Comparison of ENCODE assay signal across 9 cellular contexts in genomic region chr11:31340903-31341572, GRCh38. TPM values are rescaled to one million over a fixed set of nuclear protein-coding genes. Genes with fewer than 3 reads are reported as not detected.
DNase-seq lines count a peak whose midpoint lies in the region; ATAC-seq, FAIRE-seq and TF ChIP-seq lines count a peak whose summit lies in the region.
"Had no signal": no experiment of that assay in that cellular context is flagged by ENCODE, and none has a peak within 500 bp of the region (broad histone marks: within the 10 kb centered on the region; RNA-seq: fewer than 3 reads in every experiment).

No MANE protein-coding gene starts in this region.

- POLR2A ChIA-PET in A549 (lab: Yijun Ruan, JAX): no interaction called here

- H3K9me3 ChIP-seq in A549 (no peaks in the 10 kb centered on the region), MM.1S (replicated peaks; ENCODE audit: insufficient read depth, low read length) (no peaks in the 10 kb centered on the region), body of pancreas (no peaks in the 10 kb centered on the region)

- intact Hi-C loops in body of pancreas (cut with DNase I): no loop called here

- 16% methylated on average over 5 of the region's 5 CpGs for WGBS in A549 (ENCODE audit: missing lambda C conversion rate)
- 61 to 73% methylated on average over 5 of the region's 5 CpGs for WGBS in body of pancreas, 2 donors

- ATAC-seq in A549 (peak; percentile 54 to 73; a peak in 5 of 6 replicates), body of pancreas (no peak)
- ATAC-seq: activated naive CD4-positive, alpha-beta T cell treated with anti-CD3 and anti-CD28 coated beads, Interleukin-2, amount 50 U/mL, for 72 hours had no signal

- peak; percentile 28 for TF ChIP-seq CTCF in A549 (IDR thresholded peaks at IDR 0.05)
- TF ChIP-seq CTCF in GM12864 (IDR thresholded peaks at IDR 0.05; ENCODE audit: low read depth, low read length, missing control alignments): peak; percentile 79
- TF ChIP-seq CTCF in MM.1S (IDR thresholded peaks at IDR 0.05; ENCODE audit: low read length): peak; percentile 54
- TF ChIP-seq CTCF in body of pancreas (IDR thresholded peaks at IDR 0.05): peak in 6 of 7 experiments; percentile 24 to 49 (median 30)

- no peaks in the 10 kb centered on the region for H4K20me1 ChIP-seq in MM.1S (ENCODE audit: insufficient read depth, low read length)

- DNase-seq in A549 (ENCODE audit: low read depth in 1 of 2, low spot score in 1 of 2) (peak; percentile 15 to 49), GM12864 (ENCODE audit: low read depth) (no peak), MM.1S (no peak), body of pancreas (peak in 3 of 4 donors; percentile 12 to 35 (median 20)), myocyte (ENCODE audit: low read depth) (peak; percentile 27), NK-92 (lab: John Stamatoyannopoulos, UW; ENCODE audit: unreplicated experiment) (no peak), GM12892 (ENCODE audit: insufficient read length) (no peak), NCI-H128 (lab: John Stamatoyannopoulos, UW; ENCODE audit: unreplicated experiment) (no peak)

- no peak overlapping the region for H3K9ac ChIP-seq in MM.1S (ENCODE audit: low read length)

- H3K79me2 ChIP-seq in MM.1S (ENCODE audit: low read length): no peaks in the 10 kb centered on the region

- no peaks in the 10 kb centered on the region for H3K27me3 ChIP-seq in MM.1S (replicated peaks; ENCODE audit: insufficient read depth, low read length)
- no peaks in the 10 kb centered on the region for H3K27me3 ChIP-seq in body of pancreas

- H3K27ac ChIP-seq in A549 (no peak overlapping the region), MM.1S (ENCODE audit: low read length) (no peak overlapping the region), body of pancreas (no peak overlapping the region)

- H3K36me3 ChIP-seq in MM.1S (replicated peaks; ENCODE audit: insufficient read depth, low read length) (no peaks in the 10 kb centered on the region), body of pancreas (replicated peaks in 1 of 2; ENCODE audit: insufficient read depth in 1 of 2, low read depth in 2 of 2) (no peaks in the 10 kb centered on the region)

- no peak for TF ChIP-seq EP300 in A549 (IDR thresholded peaks at IDR 0.05)

- TF ChIP-seq RAD21 in A549 (conservative IDR thresholded peaks at IDR 0.05 in 1 of 2, IDR thresholded peaks at IDR 0.05 in 1 of 2): peak in 1 of 2 experiments; percentile 35; a peak in 1 of 5 replicates

- H3K4me3 ChIP-seq in A549 (no peak overlapping the region), GM12864 (ENCODE audit: low read depth, low read length) (no peak overlapping the region), MM.1S (ENCODE audit: low read length) (no peak overlapping the region), body of pancreas (no peak overlapping the region)

- H3K9me2 ChIP-seq in MM.1S (replicated peaks; ENCODE audit: insufficient read depth, low read length): no peaks in the 10 kb centered on the region

- no peak overlapping the region for H3K4me2 ChIP-seq in A549
- H3K4me2 ChIP-seq in MM.1S (ENCODE audit: low read depth, low read length): no peak overlapping the region

- TF ChIP-seq POLR2A in A549 (IDR thresholded peaks at IDR 0.05; ENCODE audit: low read length) (no peak), body of pancreas (IDR thresholded peaks at IDR 0.05) (no peak), GM12892 (IDR thresholded peaks at IDR 0.05; ENCODE audit: low read depth, low read length) (no peak)

- FAIRE-seq in A549 (lab: Jason Lieb, UNC): no peak
- FAIRE-seq in GM12892 (lab: Jason Lieb, UNC): no peak

- H3F3A ChIP-seq in MM.1S (ENCODE audit: insufficient read depth, low read length): no peaks in the 10 kb centered on the region

- no peaks in the 10 kb centered on the region for H3K4me1 ChIP-seq in A549
- no peaks in the 10 kb centered on the region for H3K4me1 ChIP-seq in MM.1S (ENCODE audit: low read length)
- no peaks in the 10 kb centered on the region for H3K4me1 ChIP-seq in body of pancreas

- CTCF ChIA-PET in A549 (lab: Yijun Ruan, JAX): interaction anchor here (0.6 to 1.3 kb wide), 2 partner anchors 476 to 531 kb away, joined by 3 read pairs; no protein-coding TSS in a partner anchor

- no peak overlapping the region for H2AFZ ChIP-seq in MM.1S (ENCODE audit: low read length)

TF ChIP-seq in A549, 52 proteins besides CTCF, POLR2A, EP300 and RAD21:
- TF ChIP-seq SMC3 (IDR thresholded peaks at IDR 0.05) (peak; percentile 26; the same call in 2 of the 3 replicates), HOXB13 (CRISPR knock-in tag; IDR thresholded peaks at IDR 0.05; ENCODE audit: low read depth) (no peak), GATA3 (IDR thresholded peaks at IDR 0.05; ENCODE audit: borderline replicate concordance) (no peak), CBX2 (IDR thresholded peaks at IDR 0.05; ENCODE audit: borderline replicate concordance, low read depth) (no peak), HDAC2 (IDR thresholded peaks at IDR 0.05) (no peak), ELK1 (IDR thresholded peaks at IDR 0.05; ENCODE audit: low read depth, low read length) (no peak), MAFK (IDR thresholded peaks at IDR 0.05; ENCODE audit: partially characterized antibody) (no peak), MAZ (IDR thresholded peaks at IDR 0.05; ENCODE audit: borderline replicate concordance, low read depth, low read length) (no peak), JUNB (IDR thresholded peaks at IDR 0.05) (no peak)

RNA-seq across cellular contexts. Expression of gene DCDC1, which starts 28.5 kb away (rescaled TPM):
- polyA plus RNA-seq in A549 (2011; rRNA removed) (9.5 and 10.0 TPM in 2 replicates), A549 (2017; fragmentation: RNase III; extraction: RNeasy Plus Mini Kit Qiagen cat#74134 plus additional on column Dnase treatment) (1.4 to 2.8 TPM (median 2.3 TPM) in 3 replicates)
- polyA plus RNA-seq in A549 (2012; cell fraction: cytosol; rRNA removed): 0.40 and 0.49 TPM in 2 replicates
- polyA plus RNA-seq in A549 (2012; cell fraction: nucleus; rRNA removed): 0.40 and 0.82 TPM in 2 replicates
- 6.8 and 7.8 TPM in 2 replicates for polyA minus RNA-seq in A549 (2011; rRNA and poly(A)+ RNA removed)
- total RNA-seq in body of pancreas (1 to 10 TPM in 1 of 2 donors, under 1 TPM in 1; 0.33 to 1.8 TPM), myocyte (0.03 and 0.73 TPM in 2 replicates)
- polyA plus RNA-seq in myocyte (2012): 0.21 TPM
- polyA plus RNA-seq in GM12892 (2012; ENCODE audit: missing spikeins): not detected

RNA-seq across cellular contexts. Expression of gene DNAJC24, which starts 28.6 kb away (rescaled TPM):
- polyA plus RNA-seq in A549 (2011; rRNA removed) (21.2 and 31.8 TPM in 2 replicates), A549 (2017; fragmentation: RNase III; extraction: RNeasy Plus Mini Kit Qiagen cat#74134 plus additional on column Dnase treatment) (17.2 to 18.4 TPM (median 17.9 TPM) in 3 replicates)
- polyA plus RNA-seq in A549 (2012; cell fraction: cytosol; rRNA removed): 5.8 and 7.0 TPM in 2 replicates
- polyA plus RNA-seq in A549 (2012; cell fraction: nucleus; rRNA removed): 5.0 and 7.2 TPM in 2 replicates
- polyA minus RNA-seq in A549 (2011; rRNA and poly(A)+ RNA removed): 18.3 and 20.1 TPM in 2 replicates
- total RNA-seq in body of pancreas (10 to 100 TPM; 16.1 to 32.3 TPM), myocyte (19.3 and 21.2 TPM in 2 replicates)
- 11.5 TPM for polyA plus RNA-seq in myocyte (2012)
- polyA plus RNA-seq in GM12892 (2012; ENCODE audit: missing spikeins): 11.5 TPM

Comparison
In these comparisons a context has a peak if more than half of its experiments do, and no peak if none do; other contexts are left out.
1. DNase-seq: peak in A549 (2 of 2), body of pancreas (3 of 4) and myocyte (single experiment); none in GM12864 (single experiment), MM.1S (single experiment), NK-92 (single experiment), GM12892 (single experiment) and NCI-H128 (single experiment).
2. CTCF ChIP-seq: peak in every context shown above with its lines; median percentile 79 in GM12864; 54 in MM.1S; 30 in body of pancreas; 28 in A549.